ENCODE assay signal across 1 cellular context in genomic region chr15:49169880-49170597, GRCh38.
A peak's percentile ranks its signal among the peaks of the same experiment; 100 is the strongest.
TF ChIP-seq lines count a peak whose summit lies in the region.

TSS of gene GALK2 (plus strand) at chr15:49170247. CDS start at chr15:49170323, 76 bp downstream.

TF ChIP-seq in K562, 482 proteins besides CTCF, POLR2A, EP300 and RAD21 (continued from another document and continues in another):
- peak; percentile 84 for TF ChIP-seq NKRF (IDR thresholded peaks at IDR 0.05; ENCODE audit: borderline replicate concordance)
- TF ChIP-seq BRF1 (IDR thresholded peaks at IDR 0.05; ENCODE audit: borderline replicate concordance, extremely low read depth, insufficient read length) = no peak
- no peak for TF ChIP-seq TAF7 (tag; IDR thresholded peaks at IDR 0.05)
- TF ChIP-seq SMARCA5 (IDR thresholded peaks at IDR 0.05) = no peak
- TF ChIP-seq NFATC3 (IDR thresholded peaks at IDR 0.05) = no peak
- no peak for TF ChIP-seq TCF15 (CRISPR knock-in tag; IDR thresholded peaks at IDR 0.05)
- no peak for TF ChIP-seq ZNF507 (tag; conservative IDR thresholded peaks at IDR 0.05)
- no peak for TF ChIP-seq ZNF75A (CRISPR knock-in tag; IDR thresholded peaks at IDR 0.05)
- TF ChIP-seq ZNF551 (CRISPR knock-in tag; IDR thresholded peaks at IDR 0.05) = no peak
- TF ChIP-seq CLOCK (CRISPR knock-in tag; IDR thresholded peaks at IDR 0.05; ENCODE audit: borderline replicate concordance) = no peak
- TF ChIP-seq MTA1 (IDR thresholded peaks at IDR 0.05; ENCODE audit: borderline replicate concordance) = peak; percentile 99
- TF ChIP-seq KDM4B (IDR thresholded peaks at IDR 0.05; ENCODE audit: borderline replicate concordance in 2 of 2, low read depth in 1 of 2) = no peak; a peak in 1 of 4 replicates
- peak; percentile 98 for TF ChIP-seq PHF20 (IDR thresholded peaks at IDR 0.05; ENCODE audit: partially characterized antibody)
- TF ChIP-seq IRF9 (tag; IDR thresholded peaks at IDR 0.05) = 0 out of 2 replicates have a peak, but pooled peaks have one; percentile 4
- no peak for TF ChIP-seq CCAR2 (IDR thresholded peaks at IDR 0.05; ENCODE audit: low read depth, low read length)
- TF ChIP-seq KLF13 (tag; IDR thresholded peaks at IDR 0.05; ENCODE audit: borderline replicate concordance, low read depth) = no peak
- no peak for TF ChIP-seq HMG20B (CRISPR knock-in tag; IDR thresholded peaks at IDR 0.05)
- no peak for TF ChIP-seq ZKSCAN3 (CRISPR knock-in tag; IDR thresholded peaks at IDR 0.05)
- TF ChIP-seq ZBTB7A (IDR thresholded peaks at IDR 0.05; ENCODE audit: borderline replicate concordance, control insufficient read depth, low read depth, low read length) = peak; percentile 61; the same call in 1 of the 2 replicates
- TF ChIP-seq HDAC2 (IDR thresholded peaks at IDR 0.05) = no peak; the same call in 1 of the 2 replicates
- TF ChIP-seq BHLHE40 (IDR thresholded peaks at IDR 0.05; ENCODE audit: low read length) = peak; percentile 99
- peak; percentile 87 for TF ChIP-seq TFAP4 (CRISPR knock-in tag; IDR thresholded peaks at IDR 0.05; ENCODE audit: borderline replicate concordance)
- no peak for TF ChIP-seq ZNF3 (CRISPR knock-in tag; IDR thresholded peaks at IDR 0.05)
- peak; percentile 6 for TF ChIP-seq MXD1 (CRISPR knock-in tag; IDR thresholded peaks at IDR 0.05; ENCODE audit: borderline replicate concordance, poor library complexity, severe bottlenecking)
- 0 out of 2 replicates have a peak, but pooled peaks have one; percentile 7 for TF ChIP-seq MTA2 (IDR thresholded peaks at IDR 0.05; ENCODE audit: low read depth)
- TF ChIP-seq ZNF766 (CRISPR knock-in tag; conservative IDR thresholded peaks at IDR 0.05) = peak; percentile 69; the same call in 1 of the 2 replicates
- TF ChIP-seq ZNF165 (CRISPR knock-in tag; IDR thresholded peaks at IDR 0.05; ENCODE audit: borderline replicate concordance) = no peak
- TF ChIP-seq EWSR1 (IDR thresholded peaks at IDR 0.05; ENCODE audit: borderline replicate concordance, low read depth, partially characterized antibody) = no peak
- TF ChIP-seq HLTF (IDR thresholded peaks at IDR 0.05) = no peak
- TF ChIP-seq NR0B1 (IDR thresholded peaks at IDR 0.05; ENCODE audit: partially characterized antibody) = no peak
- no peak for TF ChIP-seq ZNF785 (CRISPR knock-in tag; IDR thresholded peaks at IDR 0.05)
- peak; percentile 88; the same call in 1 of the 2 replicates for TF ChIP-seq CREB3L1 (IDR thresholded peaks at IDR 0.05; ENCODE audit: borderline replicate concordance, low read depth)
- TF ChIP-seq CTCFL (IDR thresholded peaks at IDR 0.05; ENCODE audit: borderline replicate concordance, insufficient read depth, low read depth, low read length, poor library complexity, severe bottlenecking) = no peak
- TF ChIP-seq ELF4 (CRISPR knock-in tag; IDR thresholded peaks at IDR 0.05) = no peak
- TF ChIP-seq C11orf30 (IDR thresholded peaks at IDR 0.05; ENCODE audit: low read depth) = peak; percentile 83
- no peak for TF ChIP-seq ETV6 (IDR thresholded peaks at IDR 0.05; ENCODE audit: borderline replicate concordance in 1 of 2, low read depth in 2 of 2, low read length in 1 of 2)
- TF ChIP-seq ETV6 (CRISPR knock-in tag; IDR thresholded peaks at IDR 0.05; ENCODE audit: borderline replicate concordance) = no peak
- no peak for TF ChIP-seq ILF3 (IDR thresholded peaks at IDR 0.05; ENCODE audit: borderline replicate concordance)
- peak; percentile 72 for TF ChIP-seq VEZF1 (CRISPR knock-in tag; IDR thresholded peaks at IDR 0.05)
- no peak for TF ChIP-seq TCF3 (CRISPR knock-in tag; IDR thresholded peaks at IDR 0.05)
- no peak for TF ChIP-seq FIP1L1 (IDR thresholded peaks at IDR 0.05; ENCODE audit: low read depth, low read length, poor library complexity, severe bottlenecking)
- TF ChIP-seq HDGF (IDR thresholded peaks at IDR 0.05) = no peak
- TF ChIP-seq ZSCAN32 (CRISPR knock-in tag; IDR thresholded peaks at IDR 0.05) = no peak
- TF ChIP-seq RFX7 (CRISPR knock-in tag; IDR thresholded peaks at IDR 0.05) = no peak
- peak; percentile 94 for TF ChIP-seq NBN (IDR thresholded peaks at IDR 0.05; ENCODE audit: low read depth)
- no peak for TF ChIP-seq ZBTB17 (CRISPR knock-in tag; IDR thresholded peaks at IDR 0.05)
- peak; percentile 75 for TF ChIP-seq GABPA (tag; conservative IDR thresholded peaks at IDR 0.05; ENCODE audit: low read depth)
